In genomic region chr6:99491159-99491558, GRCh38 we compare ENCODE assay signal across 21 cellular contexts. TPM values are rescaled to one million over a fixed set of nuclear protein-coding genes. Genes with fewer than 3 reads are reported as not detected.
DNase-seq lines count a peak whose midpoint lies in the region; ATAC-seq and TF ChIP-seq lines count a peak whose summit lies in the region.
"Had no signal": no experiment of that assay in that cellular context is flagged by ENCODE, and none has a peak within 500 bp of the region (broad histone marks: within the 10 kb centered on the region; RNA-seq: fewer than 3 reads in every experiment).

No MANE protein-coding gene starts in this region.

- DNase-seq in Right ventricle myocardium inferior (ENCODE audit: missing footprints) = no peak
- DNase-seq in left ventricle myocardium inferior = no peak
- DNase-seq in IMR-90 = peak; percentile 5
- DNase-seq in central memory CD8-positive, alpha-beta T cell (ENCODE audit: low spot score in 2 of 2) = no peak
- no peak for DNase-seq in DMS153 treated with DMSO at 0.1 percent for 48 hours (lab: John Stamatoyannopoulos, UW; ENCODE audit: unreplicated experiment)
- no peak for DNase-seq in effector CD4-positive, alpha-beta T cell
- DNase-seq: EL, GM23248, Kasumi-1, MG63, NCI-H1048, NCI-H146, NCI-H2029 treated with DMSO at 0.1 percent for 48 hours, NCI-H524, PC-9, SJCRH30 had no signal

- H3K9me1 ChIP-seq in IMR-90 (ENCODE audit: insufficient read depth, low read length) = no peaks in the 10 kb centered on the region

- no peaks in the 10 kb centered on the region for H3K27me3 Mint-ChIP-seq in central memory CD8-positive, alpha-beta T cell

- no peak overlapping the region for H3K27ac ChIP-seq in left ventricle myocardium inferior (replicated peaks)
- no peak overlapping the region for H3K27ac ChIP-seq in IMR-90 (ENCODE audit: insufficient read depth, low read length)
- H3K27ac ChIP-seq: A549; BLaER1 treated with 17β-estradiol and CSF1 and Interleukin-3, amounts not matched to agents 10 nM and 100 nM; GM23248; PC-9; RWPE1; SJCRH30 had no signal

- no peak overlapping the region for H3K9ac ChIP-seq in IMR-90 (ENCODE audit: low read depth, low read length)
- H3K9ac ChIP-seq: BLaER1 treated with 17β-estradiol and CSF1 and Interleukin-3, amounts not matched to agents 10 nM and 100 nM; GM23248 had no signal

- H3K4me3 Mint-ChIP-seq in central memory CD8-positive, alpha-beta T cell = no peak overlapping the region

- no peak overlapping the region for H2BK20ac ChIP-seq in IMR-90 (ENCODE audit: low read depth, low read length)

- H3K36me3 ChIP-seq in left ventricle myocardium inferior (peaks cover 29% of the 10 kb centered on the region), IMR-90 (ENCODE audit: control insufficient read depth, insufficient read depth, low read length) (peaks cover 4% of the 10 kb centered on the region; the same call in 1 of the 2 replicates)

- H4K20me1 ChIP-seq in IMR-90 (ENCODE audit: insufficient read depth, low read length) = no peaks in the 10 kb centered on the region
- H4K20me1 ChIP-seq: BLaER1 treated with 17β-estradiol and CSF1 and Interleukin-3, amounts not matched to agents 10 nM and 100 nM had no signal

- H3K4me1 ChIP-seq in left ventricle myocardium inferior = peaks cover 9% of the 10 kb centered on the region
- H3K4me1 ChIP-seq in IMR-90 (ENCODE audit: control insufficient read depth, insufficient read depth, low read length) = peaks cover 2% of the 10 kb centered on the region; the same call in 1 of the 2 replicates
- H3K4me1 ChIP-seq: A549; BLaER1 treated with 17β-estradiol and CSF1 and Interleukin-3, amounts not matched to agents 10 nM and 100 nM; HAP-1; SJCRH30 had no signal

- H3K4me3 ChIP-seq in left ventricle myocardium inferior (no peak overlapping the region), IMR-90 (ENCODE audit: insufficient read depth, low read depth, low read length) (no peak overlapping the region)
- H3K4me3 ChIP-seq: A549; BLaER1 treated with 17β-estradiol and CSF1 and Interleukin-3, amounts not matched to agents 10 nM and 100 nM; GM23248; HAP-1; MG63; PC-9; SJCRH30 had no signal

- H3K9me3 ChIP-seq in left ventricle myocardium inferior (replicated peaks) (no peaks in the 10 kb centered on the region), IMR-90 (ENCODE audit: control insufficient read depth, insufficient read depth, low read length) (no peaks in the 10 kb centered on the region)
- H3K9me3 ChIP-seq: A549; BLaER1 treated with 17β-estradiol and CSF1 and Interleukin-3, amounts not matched to agents 10 nM and 100 nM; HAP-1; MG63; SJCRH30 had no signal

- no peak overlapping the region for H2BK15ac ChIP-seq in IMR-90 (ENCODE audit: low read depth, low read length)

- H2BK120ac ChIP-seq in IMR-90 (ENCODE audit: low read depth, low read length) = no peak overlapping the region

- H3K4me2 ChIP-seq in IMR-90 (ENCODE audit: low read depth, low read length) = no peak overlapping the region
- H3K4me2 ChIP-seq: A549; BLaER1 treated with 17β-estradiol and CSF1 and Interleukin-3, amounts not matched to agents 10 nM and 100 nM; PC-9 had no signal

- no peaks in the 10 kb centered on the region for H3K27me3 ChIP-seq in left ventricle myocardium inferior (ENCODE audit: low read depth)
- H3K27me3 ChIP-seq in IMR-90 (ENCODE audit: control insufficient read depth, insufficient read depth, low read length) = no peaks in the 10 kb centered on the region
- H3K27me3 ChIP-seq: BLaER1 treated with 17β-estradiol and CSF1 and Interleukin-3, amounts not matched to agents 10 nM and 100 nM; MG63; SJCRH30 had no signal

- TF ChIP-seq CTCF in left ventricle myocardium inferior (IDR thresholded peaks at IDR 0.05; ENCODE audit: borderline replicate concordance) (no peak), IMR-90 (conservative IDR thresholded peaks at IDR 0.05; ENCODE audit: low read depth, low read length) (no peak)

- intact Hi-C loops in Right ventricle myocardium inferior (cut with DNase I) = no loop called here
- intact Hi-C loops in left ventricle myocardium inferior (cut with micrococcal nuclease) = no loop called here
- intact Hi-C loops in IMR-90 (cut with micrococcal nuclease) = no loop called here

- H4K8ac ChIP-seq in IMR-90 (ENCODE audit: low read depth in 2 of 2, low read length in 2 of 2) = no peak overlapping the region

- dilution Hi-C loops in IMR-90 (cut with HindIII; ENCODE audit: low sequenced_read_pairs, unreplicated experiment) = no loop called here

- H2AFZ ChIP-seq in IMR-90 (replicated peaks; ENCODE audit: low read length, poor library complexity) = no peak overlapping the region
- H2AFZ ChIP-seq: GM23248, PC-9 had no signal

- no peak overlapping the region for H2BK5ac ChIP-seq in IMR-90 (ENCODE audit: low read depth, low read length, poor library complexity, severe bottlenecking)

- H3K4ac ChIP-seq in IMR-90 (ENCODE audit: low read depth, low read length) = no peak overlapping the region

- in situ Hi-C loops in IMR-90 (cut with MboI; ENCODE audit: low sequenced_read_pairs) = no loop called here

- H3K14ac ChIP-seq in IMR-90 (replicated peaks; ENCODE audit: low read depth, low read length) = no peak overlapping the region

- H3K36me3 Mint-ChIP-seq in central memory CD8-positive, alpha-beta T cell (ENCODE audit: insufficient read depth) = peaks cover 3% of the 10 kb centered on the region

- H3K9me3 Mint-ChIP-seq in central memory CD8-positive, alpha-beta T cell = no peaks in the 10 kb centered on the region

- no peak overlapping the region for H3K23ac ChIP-seq in IMR-90 (ENCODE audit: low read depth, low read length)

- POLR2A ChIA-PET in IMR-90 (lab: Charles Lee; ENCODE audit: unreplicated experiment) = no interaction called here

- no peak overlapping the region for H4K5ac ChIP-seq in IMR-90 (ENCODE audit: low read depth, low read length)

- H3K56ac ChIP-seq in IMR-90 (ENCODE audit: extremely low read depth, insufficient read depth, low read length) = no peak overlapping the region

- no peak overlapping the region for H2AK9ac ChIP-seq in IMR-90 (replicated peaks; ENCODE audit: low read depth, low read length, poor library complexity)

- CTCF ChIA-PET in IMR-90 (lab: Yijun Ruan, JAX) = no interaction called here

- no peak overlapping the region for H4K91ac ChIP-seq in IMR-90 (ENCODE audit: insufficient read depth, low read depth, low read length)

- H2AK5ac ChIP-seq in IMR-90 (ENCODE audit: low read depth, low read length) = no peak overlapping the region

- H3K18ac ChIP-seq in IMR-90 (ENCODE audit: low read depth, low read length) = no peak overlapping the region

- no peak for TF ChIP-seq RAD21 in IMR-90 (IDR thresholded peaks at IDR 0.05; ENCODE audit: low read length)

- H3K79me1 ChIP-seq in IMR-90 (ENCODE audit: low read depth in 1 of 2, low read length in 2 of 2) = peaks cover 0 to 3% of the 10 kb centered on the region in 2 experiments; a peak in 2 of 4 replicates

- BruUV-seq in IMR-90 (replicated peaks; lab: Mats Ljungman, UMichigan) = no TSS peak

- TF ChIP-seq POLR2A in IMR-90 (IDR thresholded peaks at IDR 0.05; ENCODE audit: low read depth, low read length) = no peak

- peaks cover 13% of the 10 kb centered on the region for H3K4me1 Mint-ChIP-seq in central memory CD8-positive, alpha-beta T cell

- H3K27ac Mint-ChIP-seq in central memory CD8-positive, alpha-beta T cell (ENCODE audit: low read depth) = peak overlapping the region; percentile 83

- peak; percentile 31 for ATAC-seq in Right ventricle myocardium inferior
- no peak; the same call in 1 of the 2 replicates for ATAC-seq in IMR-90 (ENCODE audit: low read depth)
- no peak for ATAC-seq in central memory CD8-positive, alpha-beta T cell (replicated peaks; ENCODE audit: extremely low read depth, poor library complexity, severe bottlenecking)
- no peak for ATAC-seq in GM18517 (IDR thresholded peaks at IDR 0.05; ENCODE audit: unreplicated experiment)
- ATAC-seq: A549 had no signal

TF ChIP-seq in IMR-90, 13 proteins besides CTCF, POLR2A, EP300 and RAD21:
- TF ChIP-seq ELK1 (IDR thresholded peaks at IDR 0.05; ENCODE audit: borderline replicate concordance, low read depth, low read length) (no peak), NFE2L2 (IDR thresholded peaks at IDR 0.05; ENCODE audit: low read depth, low read length) (no peak), RCOR1 (IDR thresholded peaks at IDR 0.05; ENCODE audit: insufficient replicate concordance, low read length) (no peak), MXI1 (IDR thresholded peaks at IDR 0.05; ENCODE audit: borderline replicate concordance, low read depth, low read length) (no peak), RFX5 (IDR thresholded peaks at IDR 0.05; ENCODE audit: low read depth, low read length) (no peak), SMC3 (IDR thresholded peaks at IDR 0.05; ENCODE audit: low read depth, low read length) (no peak), CHD1 (IDR thresholded peaks at IDR 0.05; ENCODE audit: low read depth, low read length) (no peak)

RNA-seq across cellular contexts. Expression of gene USP45, which starts 24.1 kb away (rescaled TPM):
- total RNA-seq in Right ventricle myocardium inferior (9.5 TPM), left ventricle myocardium inferior (13.4 TPM), IMR-90 (2012; rRNA removed) (15.3 and 24.2 TPM in 2 replicates)
- polyA plus RNA-seq in IMR-90 (2012; rRNA removed) = 6.1 and 6.6 TPM in 2 replicates
- 1.0 and 1.9 TPM in 2 replicates for polyA plus RNA-seq in IMR-90 (2012; cell fraction: cytosol; rRNA removed)
- 2.1 and 22.3 TPM in 2 replicates for polyA plus RNA-seq in IMR-90 (2012; cell fraction: nucleus; rRNA removed; ENCODE audit: low replicate concordance)
